ENCODE assay signal across 10 cellular contexts in the genomic region with DNA sequence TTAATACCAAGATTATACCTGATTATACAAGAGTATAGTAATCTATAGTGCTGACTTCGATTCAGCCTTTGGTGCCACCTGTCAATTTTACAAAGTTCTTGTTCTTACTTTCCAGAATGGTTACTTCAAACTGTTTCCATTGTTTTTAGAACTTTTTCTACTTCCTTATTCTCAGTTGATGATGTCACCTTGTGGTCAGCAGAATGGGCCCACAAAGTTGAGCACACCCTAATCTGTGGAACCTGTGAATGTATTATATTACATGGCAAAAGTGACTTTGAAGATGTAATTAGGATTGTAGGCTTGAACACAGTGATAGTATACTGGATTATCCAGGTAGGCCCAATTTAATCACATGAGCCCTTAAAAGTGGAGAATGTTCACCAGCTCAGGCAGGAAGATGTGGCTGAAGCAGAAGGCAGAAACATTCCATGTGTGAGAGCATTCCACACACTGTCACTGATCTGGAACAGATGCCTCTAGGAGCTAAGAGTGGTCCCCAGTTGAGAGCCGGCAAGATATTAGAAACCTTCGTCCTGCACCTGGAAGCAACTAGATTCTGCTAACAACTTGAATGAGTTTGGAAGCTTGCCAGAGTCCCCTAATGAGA. TPM values are rescaled to one million over a fixed set of nuclear protein-coding genes. Genes with fewer than 3 reads are reported as not detected.
DNase-seq lines count a peak whose midpoint lies in the region; ATAC-seq, FAIRE-seq and TF ChIP-seq lines count a peak whose summit lies in the region.
"Had no signal": no experiment of that assay in that cellular context is flagged by ENCODE, and none has a peak within 500 bp of the region (broad histone marks: within the 10 kb centered on the region; RNA-seq: fewer than 3 reads in every experiment).

No MANE protein-coding gene starts in this region.

- no peak overlapping the region for H3K9ac ChIP-seq in K562 (ENCODE audit: insufficient read depth in 1 of 2, low read depth in 2 of 2, low read length in 2 of 2)

- no peaks in the 10 kb centered on the region for H3K36me3 ChIP-seq in K562 (ENCODE audit: control insufficient read depth, insufficient read depth, low read length)

- POLR2A ChIA-PET in K562 (lab: Yijun Ruan, JAX), result interaction anchor here (0.9 kb wide), 1 partner anchor 78 kb away, joined by 3 read pairs; no protein-coding TSS in a partner anchor

- DNase-seq in AML-193 (lab: John Stamatoyannopoulos, UW), result peak; percentile 50 to 58
- peak; percentile 60 for DNase-seq in LHCN-M2 (ENCODE audit: low read depth)
- no peak for DNase-seq in K562 (ENCODE audit: extremely low read depth in 1 of 4, low spot score in 3 of 4)
- no peak for DNase-seq in activated CD4-positive, CD25-positive, alpha-beta regulatory T cell (lab: John Stamatoyannopoulos, UW)
- no peak for DNase-seq in GM13977 (ENCODE audit: low spot score)
- DNase-seq: CD8-positive, alpha-beta T cell; nephron progenitor cell had no signal

- H3K4me1 ChIP-seq in K562 (replicated peaks in 1 of 2; ENCODE audit: control insufficient read depth in 2 of 2, insufficient read depth in 2 of 2, low read length in 2 of 2), result no peaks in the 10 kb centered on the region; a peak in 1 of 5 replicates

- CTCF ChIA-PET in K562 (lab: Yijun Ruan, JAX; ENCODE audit: low intra/inter-chr PET ratio), result no interaction called here

- no peaks in the 10 kb centered on the region for H3K9me3 ChIP-seq in K562 (replicated peaks; ENCODE audit: control insufficient read depth, insufficient read depth, low read depth, low read length)

- H3K4me3 ChIP-seq in K562, result no peak overlapping the region

- intact Hi-C loops in K562 (cut with micrococcal nuclease), result no loop called here

- no peaks in the 10 kb centered on the region for H4K20me1 ChIP-seq in K562 (replicated peaks; ENCODE audit: control insufficient read depth, insufficient read depth, low read length)

- no peak overlapping the region; the same call in 1 of the 2 replicates for H2AFZ ChIP-seq in K562 (ENCODE audit: low read depth, low read length)

- H3K4me2 ChIP-seq in K562 (ENCODE audit: insufficient read depth, low read length), result no peak overlapping the region

- no TSS peak for BruUV-seq in K562 (replicated peaks; lab: Mats Ljungman, UMichigan)

- TF ChIP-seq CTCF in K562 (IDR thresholded peaks at IDR 0.05 in 2 of 3, conservative IDR thresholded peaks at IDR 0.05 in 1 of 3; ENCODE audit: insufficient read depth in 2 of 3, low read depth in 1 of 3, low read length in 3 of 3), result no peak
- no peak for TF ChIP-seq CTCF in GM13977 (IDR thresholded peaks at IDR 0.05; ENCODE audit: extremely low read depth, insufficient read depth, missing control alignments)

- TF ChIP-seq EP300 in K562 (IDR thresholded peaks at IDR 0.05; ENCODE audit: low read length), result no peak

- TF ChIP-seq POLR2A in K562 (conservative IDR thresholded peaks at IDR 0.05) (no peak), GM18505 (IDR thresholded peaks at IDR 0.05; ENCODE audit: borderline replicate concordance, extremely low read depth, insufficient read depth, insufficient read length) (no peak)

- 2% methylated on average over 3 of the region's 3 CpGs for WGBS in K562 (ENCODE audit: insufficient coverage, low coverage, missing lambda C conversion rate)

- H3K27ac ChIP-seq in K562 (ENCODE audit: extremely low read depth, low read depth, low read length), result no peak overlapping the region

- in situ Hi-C loops in K562 (cut with MboI), result no loop called here
- in situ Hi-C loops in GM13977 (cut with MboI; ENCODE audit: low pct_unique_long_range_greater_than_20kb, low sequenced_read_pairs, unreplicated experiment), result no loop called here

- peaks cover 0 to 4% of the 10 kb centered on the region in 2 experiments; a peak in 3 of 5 replicates for H3K27me3 ChIP-seq in K562 (ENCODE audit: control insufficient read depth in 2 of 2, insufficient read depth in 2 of 2, low read length in 2 of 2)

- H3K79me2 ChIP-seq in K562 (ENCODE audit: control insufficient read depth, insufficient read depth, low read length), result no peaks in the 10 kb centered on the region

- peak; percentile 63 for ATAC-seq in GM18907 (IDR thresholded peaks at IDR 0.05; ENCODE audit: unreplicated experiment)
- ATAC-seq in K562, result no peak
- no peak for ATAC-seq in GM18505 (IDR thresholded peaks at IDR 0.05; ENCODE audit: unreplicated experiment)
- ATAC-seq in HG03280 (IDR thresholded peaks at IDR 0.05; ENCODE audit: unreplicated experiment), result no peak
- ATAC-seq: CD8-positive, alpha-beta T cell had no signal

- no peak for TF ChIP-seq RAD21 in K562 (CRISPR knock-in tag; conservative IDR thresholded peaks at IDR 0.05 in 1 of 2, IDR thresholded peaks at IDR 0.05 in 1 of 2)

- no peak for FAIRE-seq in K562 (lab: Jason Lieb, UNC)

- H3K9me1 ChIP-seq in K562 (ENCODE audit: control insufficient read depth, insufficient read depth, low read length), result no peaks in the 10 kb centered on the region

TF ChIP-seq in K562, 482 proteins besides CTCF, POLR2A, EP300 and RAD21:
- TF ChIP-seq ESRRA (IDR thresholded peaks at IDR 0.05; ENCODE audit: borderline replicate concordance, low read depth) (no peak), ATF7 (IDR thresholded peaks at IDR 0.05) (peak; percentile 57), POLR2B (IDR thresholded peaks at IDR 0.05; ENCODE audit: low read depth, partially characterized antibody) (no peak), CREM (IDR thresholded peaks at IDR 0.05; ENCODE audit: low read depth) (0 out of 2 replicates have a peak, but pooled peaks have one; percentile 9), TAF7 (tag; IDR thresholded peaks at IDR 0.05) (no peak), CREB1 (IDR thresholded peaks at IDR 0.05) (no peak), CREB1 (CRISPR knock-in tag; IDR thresholded peaks at IDR 0.05) (no peak), SP2 (IDR thresholded peaks at IDR 0.05; ENCODE audit: extremely low read depth, low read depth, low read length, poor library complexity, severe bottlenecking) (no peak), JUND (IDR thresholded peaks at IDR 0.05; ENCODE audit: borderline replicate concordance, low read depth, low read length) (no peak), JUND (tag; IDR thresholded peaks at IDR 0.05; ENCODE audit: borderline replicate concordance, low read depth, low read length) (peak; percentile 80; the same call in 2 of the 3 replicates), KDM1A (IDR thresholded peaks at IDR 0.05) (no peak), HOXB6 (CRISPR knock-in tag; IDR thresholded peaks at IDR 0.05; ENCODE audit: borderline replicate concordance) (no peak), NFIC (IDR thresholded peaks at IDR 0.05) (0 out of 2 replicates have a peak, but pooled peaks have one; percentile 14), CC2D1A (IDR thresholded peaks at IDR 0.05) (no peak)
- TF ChIP-seq, protein P1, sequence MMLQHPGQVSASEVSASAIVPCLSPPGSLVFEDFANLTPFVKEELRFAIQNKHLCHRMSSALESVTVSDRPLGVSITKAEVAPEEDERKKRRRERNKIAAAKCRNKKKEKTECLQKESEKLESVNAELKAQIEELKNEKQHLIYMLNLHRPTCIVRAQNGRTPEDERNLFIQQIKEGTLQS (IDR thresholded peaks at IDR 0.05), result peak; percentile 71; the same call in 1 of the 2 replicates
- TF ChIP-seq, protein P1 (CRISPR knock-in tag; conservative IDR thresholded peaks at IDR 0.05), result no peak

RNA-seq across cellular contexts. Expression of a gene that starts 6.3 kb away (rescaled TPM):
- 80.2 and 98.9 TPM in 2 replicates for total RNA-seq in LHCN-M2 (2014; rRNA removed)
- polyA plus RNA-seq in LHCN-M2 (2012), result 9.1 TPM
- 0.21 TPM in 1 of 2 replicates, not detected in the other for total RNA-seq in K562 (2011; cell fraction: chromatin; rRNA removed; ENCODE audit: low replicate concordance)
- 0.50 TPM in 1 of 2 replicates, not detected in the other for total RNA-seq in K562 (2011; cell fraction: nucleolus; rRNA removed)
- total RNA-seq in K562 (2011; cell fraction: nucleoplasm; rRNA removed), result 0.15 and 0.84 TPM in 2 replicates
- total RNA-seq in K562 (2014; rRNA removed), result not detected in 2 replicates
- not detected in 2 replicates for total RNA-seq in K562 (2014; rRNA removed; fragmentation: Illumina TruSeq; extraction: Trizol)
- total RNA-seq in K562 (2015; rRNA removed; fragmentation: Illumina TruSeq; extraction: Trizol), result not detected in 2 replicates
- total RNA-seq in K562 (2021), result 0.04 and 0.09 TPM in 2 replicates
- polyA plus RNA-seq in K562 (2011; rRNA removed), result 0.01 and 0.13 TPM in 2 replicates
- polyA plus RNA-seq in K562 (2011; cell fraction: cytosol; rRNA removed), result 0.25 TPM in 1 of 2 replicates, not detected in the other
- polyA plus RNA-seq in K562 (2011; cell fraction: nucleus; rRNA removed), result 0.10 TPM in 1 of 2 replicates, not detected in the other
- polyA plus RNA-seq in K562 (2012), result 0.18 TPM in 1 of 2 replicates, not detected in the other
- polyA plus RNA-seq in K562 (2014; fragmentation: Illumina TruSeq; extraction: Trizol), result not detected in 2 replicates
- under 1 TPM in 1 of 2 experiments, not detected in 1; 0.25 TPM for polyA plus RNA-seq in K562 (2014; fragmentation: Nextera tagmentation; extraction: Ambion mirVana)
- 0.07 TPM in 1 of 2 replicates, not detected in the other for polyA plus RNA-seq in K562 (2014; rRNA removed)
- 0.04 TPM in 1 of 2 replicates, not detected in the other for polyA minus RNA-seq in K562 (2011; rRNA and poly(A)+ RNA removed)
- polyA minus RNA-seq in K562 (2011; cell fraction: cytosol; rRNA and poly(A)+ RNA removed), result not detected in 2 replicates
- polyA minus RNA-seq in K562 (2011; cell fraction: nucleus; rRNA and poly(A)+ RNA removed), result 0.33 TPM in 1 of 2 replicates, not detected in the other
- total RNA-seq: CD8-positive, alpha-beta T cell had no signal

Comparison
In these comparisons a context has a peak if more than half of its experiments do, and no peak if none do; other contexts are left out.
1. DNase-seq: peak in AML-193 (2 of 2) and LHCN-M2 (single experiment); none in K562 (0 of 4), activated CD4-positive, CD25-positive, alpha-beta regulatory T cell (0 of 4) and GM13977 (single experiment).
2. RNA of a gene that starts 6.3 kb away (total RNA-seq): 80.2 to 98.9 TPM in LHCN-M2; 0.04 to 0.84 TPM in K562; every median in the first group is over 10 times any median in the second.